13 cellular contexts compared by ENCODE assay signal in the genomic region with DNA sequence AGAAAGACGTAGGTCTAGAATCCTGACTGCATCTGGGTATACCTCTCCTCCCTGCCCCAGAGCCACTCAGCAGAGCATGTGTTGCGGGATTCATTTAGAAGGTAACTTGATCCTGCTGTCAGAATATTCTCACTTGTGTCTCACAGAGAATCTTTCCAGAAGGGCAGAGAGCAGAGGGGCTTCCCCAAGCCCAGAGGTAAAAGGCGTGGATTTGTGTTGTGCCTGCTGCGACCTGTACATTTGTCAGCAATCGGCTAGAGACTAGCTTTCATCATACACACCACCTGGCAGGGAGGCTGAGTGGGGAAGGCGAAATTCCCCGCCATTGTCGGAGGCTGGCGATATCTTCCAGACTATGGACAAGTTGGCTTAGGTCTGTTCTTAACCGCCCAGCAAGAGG.
DNase-seq lines count a peak whose midpoint lies in the region; ATAC-seq and TF ChIP-seq lines count a peak whose summit lies in the region.
"Had no signal": no experiment of that assay in that cellular context is flagged by ENCODE, and none has a peak within 500 bp of the region (broad histone marks: within the 10 kb centered on the region; RNA-seq: fewer than 3 reads in every experiment).

No MANE protein-coding gene starts in this region.

- H3K4me2 ChIP-seq in GM23338 = no peak overlapping the region

- H3K27ac ChIP-seq in GM23338 (ENCODE audit: low read depth) = no peak overlapping the region
- H3K27ac ChIP-seq: BLaER1 treated with 17β-estradiol and CSF1 and Interleukin-3, amounts not matched to agents 10 nM and 100 nM had no signal

- H4K20me1 ChIP-seq in GM23338 (replicated peaks; ENCODE audit: insufficient read depth) = no peaks in the 10 kb centered on the region
- H4K20me1 ChIP-seq: BLaER1 treated with 17β-estradiol and CSF1 and Interleukin-3, amounts not matched to agents 10 nM and 100 nM had no signal

- TF ChIP-seq CTCF in GM23338 (conservative IDR thresholded peaks at IDR 0.05; ENCODE audit: low read depth in 2 of 2) = no peak

- intact Hi-C loops in posterior vena cava (cut with DNase I) = no loop called here

- DNase-seq in GM23338 (ENCODE audit: low spot score) (no peak), NCI-H2171 (lab: John Stamatoyannopoulos, UW) (peak; percentile 1), posterior vena cava (ENCODE audit: low spot score) (peak; percentile 34), NCI-H526 (lab: John Stamatoyannopoulos, UW) (no peak), NCI-H1417 treated with DMSO at 0.1 percent for 48 hours (lab: John Stamatoyannopoulos, UW) (no peak)
- DNase-seq: ACHN; Calu3; CD4-positive, alpha-beta T cell; DMS79 had no signal

- ATAC-seq in GM23338 (0 out of 3 replicates have a peak, but pooled peaks have one; percentile 28), esophagus mucosa (peak; percentile 76), GM21367 (IDR thresholded peaks at IDR 0.05; ENCODE audit: unreplicated experiment) (no peak)
- ATAC-seq: K562 had no signal

- no peaks in the 10 kb centered on the region for H3K79me2 ChIP-seq in GM23338 (replicated peaks; ENCODE audit: insufficient read depth)

- H3K27ac Mint-ChIP-seq in GM23338 = no peak overlapping the region
- H3K27ac Mint-ChIP-seq: CD4-positive, alpha-beta T cell had no signal

- H2AFZ ChIP-seq in GM23338 = peak overlapping the region; percentile 85

- no peak overlapping the region for H3K4me3 ChIP-seq in GM23338
- H3K4me3 ChIP-seq: BLaER1 treated with 17β-estradiol and CSF1 and Interleukin-3, amounts not matched to agents 10 nM and 100 nM; K562 had no signal

- H3K36me3 Mint-ChIP-seq in GM23338 (ENCODE audit: low read depth) = peaks cover 1% of the 10 kb centered on the region; the same call in 2 of the 3 replicates

- H3K9me2 ChIP-seq in GM23338 (ENCODE audit: insufficient read depth) = no peaks in the 10 kb centered on the region

- no peak overlapping the region for H3K4me3 Mint-ChIP-seq in GM23338
- H3K4me3 Mint-ChIP-seq: CD4-positive, alpha-beta T cell had no signal

- H3K4me1 ChIP-seq in GM23338 (ENCODE audit: insufficient read depth) = peaks cover 4% of the 10 kb centered on the region; the same call in 1 of the 2 replicates

- H3F3A ChIP-seq in GM23338 (replicated peaks; ENCODE audit: low read depth) = no peaks in the 10 kb centered on the region

- H3K9me3 Mint-ChIP-seq in GM23338 = peaks cover 2% of the 10 kb centered on the region
- H3K9me3 Mint-ChIP-seq: CD4-positive, alpha-beta T cell had no signal

- H3K4me1 Mint-ChIP-seq in GM23338 = peaks cover 19% of the 10 kb centered on the region

- H3K36me3 ChIP-seq in GM23338 (ENCODE audit: insufficient read depth) = no peaks in the 10 kb centered on the region
- H3K36me3 ChIP-seq: BLaER1 treated with 17β-estradiol and CSF1 and Interleukin-3, amounts not matched to agents 10 nM and 100 nM had no signal

- peaks cover 4% of the 10 kb centered on the region for H3K27me3 Mint-ChIP-seq in GM23338 (ENCODE audit: insufficient read depth, low read depth, poor library complexity)

- H3K27me3 ChIP-seq in GM23338 (ENCODE audit: insufficient read depth) = no peaks in the 10 kb centered on the region

TF ChIP-seq in GM23338, 12 proteins besides CTCF, POLR2A, EP300 and RAD21 (continues in another document):
- TF ChIP-seq EZH2phosphoT487 (IDR thresholded peaks at IDR 0.05; ENCODE audit: unreplicated experiment) = no peak
- TF ChIP-seq, protein P1, sequence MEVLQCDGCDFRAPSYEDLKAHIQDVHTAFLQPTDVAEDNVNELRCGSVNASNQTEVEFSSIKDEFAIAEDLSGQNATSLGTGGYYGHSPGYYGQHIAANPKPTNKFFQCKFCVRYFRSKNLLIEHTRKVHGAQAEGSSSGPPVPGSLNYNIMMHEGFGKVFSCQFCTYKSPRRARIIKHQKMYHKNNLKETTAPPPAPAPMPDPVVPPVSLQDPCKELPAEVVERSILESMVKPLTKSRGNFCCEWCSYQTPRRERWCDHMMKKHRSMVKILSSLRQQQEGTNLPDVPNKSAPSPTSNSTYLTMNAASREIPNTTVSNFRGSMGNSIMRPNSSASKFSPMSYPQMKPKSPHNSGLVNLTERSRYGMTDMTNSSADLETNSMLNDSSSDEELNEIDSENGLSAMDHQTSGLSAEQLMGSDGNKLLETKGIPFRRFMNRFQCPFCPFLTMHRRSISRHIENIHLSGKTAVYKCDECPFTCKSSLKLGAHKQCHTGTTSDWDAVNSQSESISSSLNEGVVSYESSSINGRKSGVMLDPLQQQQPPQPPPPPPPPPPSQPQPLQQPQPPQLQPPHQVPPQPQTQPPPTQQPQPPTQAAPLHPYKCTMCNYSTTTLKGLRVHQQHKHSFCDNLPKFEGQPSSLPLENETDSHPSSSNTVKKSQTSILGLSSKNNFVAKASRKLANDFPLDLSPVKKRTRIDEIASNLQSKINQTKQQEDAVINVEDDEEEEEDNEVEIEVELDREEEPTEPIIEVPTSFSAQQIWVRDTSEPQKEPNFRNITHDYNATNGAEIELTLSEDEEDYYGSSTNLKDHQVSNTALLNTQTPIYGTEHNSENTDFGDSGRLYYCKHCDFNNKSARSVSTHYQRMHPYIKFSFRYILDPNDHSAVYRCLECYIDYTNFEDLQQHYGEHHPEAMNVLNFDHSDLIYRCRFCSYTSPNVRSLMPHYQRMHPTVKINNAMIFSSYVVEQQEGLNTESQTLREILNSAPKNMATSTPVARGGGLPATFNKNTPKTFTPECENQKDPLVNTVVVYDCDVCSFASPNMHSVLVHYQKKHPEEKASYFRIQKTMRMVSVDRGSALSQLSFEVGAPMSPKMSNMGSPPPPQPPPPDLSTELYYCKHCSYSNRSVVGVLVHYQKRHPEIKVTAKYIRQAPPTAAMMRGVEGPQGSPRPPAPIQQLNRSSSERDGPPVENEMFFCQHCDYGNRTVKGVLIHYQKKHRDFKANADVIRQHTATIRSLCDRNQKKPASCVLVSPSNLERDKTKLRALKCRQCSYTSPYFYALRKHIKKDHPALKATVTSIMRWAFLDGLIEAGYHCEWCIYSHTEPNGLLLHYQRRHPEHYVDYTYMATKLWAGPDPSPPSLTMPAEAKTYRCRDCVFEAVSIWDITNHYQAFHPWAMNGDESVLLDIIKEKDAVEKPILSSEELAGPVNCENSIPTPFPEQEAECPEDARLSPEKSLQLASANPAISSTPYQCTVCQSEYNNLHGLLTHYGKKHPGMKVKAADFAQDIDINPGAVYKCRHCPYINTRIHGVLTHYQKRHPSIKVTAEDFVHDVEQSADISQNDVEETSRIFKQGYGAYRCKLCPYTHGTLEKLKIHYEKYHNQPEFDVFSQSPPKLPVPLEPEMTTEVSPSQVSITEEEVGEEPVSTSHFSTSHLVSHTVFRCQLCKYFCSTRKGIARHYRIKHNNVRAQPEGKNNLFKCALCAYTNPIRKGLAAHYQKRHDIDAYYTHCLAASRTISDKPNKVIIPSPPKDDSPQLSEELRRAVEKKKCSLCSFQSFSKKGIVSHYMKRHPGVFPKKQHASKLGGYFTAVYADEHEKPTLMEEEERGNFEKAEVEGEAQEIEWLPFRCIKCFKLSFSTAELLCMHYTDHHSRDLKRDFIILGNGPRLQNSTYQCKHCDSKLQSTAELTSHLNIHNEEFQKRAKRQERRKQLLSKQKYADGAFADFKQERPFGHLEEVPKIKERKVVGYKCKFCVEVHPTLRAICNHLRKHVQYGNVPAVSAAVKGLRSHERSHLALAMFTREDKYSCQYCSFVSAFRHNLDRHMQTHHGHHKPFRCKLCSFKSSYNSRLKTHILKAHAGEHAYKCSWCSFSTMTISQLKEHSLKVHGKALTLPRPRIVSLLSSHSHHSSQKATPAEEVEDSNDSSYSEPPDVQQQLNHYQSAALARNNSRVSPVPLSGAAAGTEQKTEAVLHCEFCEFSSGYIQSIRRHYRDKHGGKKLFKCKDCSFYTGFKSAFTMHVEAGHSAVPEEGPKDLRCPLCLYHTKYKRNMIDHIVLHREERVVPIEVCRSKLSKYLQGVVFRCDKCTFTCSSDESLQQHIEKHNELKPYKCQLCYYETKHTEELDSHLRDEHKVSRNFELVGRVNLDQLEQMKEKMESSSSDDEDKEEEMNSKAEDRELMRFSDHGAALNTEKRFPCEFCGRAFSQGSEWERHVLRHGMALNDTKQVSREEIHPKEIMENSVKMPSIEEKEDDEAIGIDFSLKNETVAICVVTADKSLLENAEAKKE (CRISPR knock-in tag; IDR thresholded peaks at IDR 0.05) = no peak
- TF ChIP-seq, protein P2, sequence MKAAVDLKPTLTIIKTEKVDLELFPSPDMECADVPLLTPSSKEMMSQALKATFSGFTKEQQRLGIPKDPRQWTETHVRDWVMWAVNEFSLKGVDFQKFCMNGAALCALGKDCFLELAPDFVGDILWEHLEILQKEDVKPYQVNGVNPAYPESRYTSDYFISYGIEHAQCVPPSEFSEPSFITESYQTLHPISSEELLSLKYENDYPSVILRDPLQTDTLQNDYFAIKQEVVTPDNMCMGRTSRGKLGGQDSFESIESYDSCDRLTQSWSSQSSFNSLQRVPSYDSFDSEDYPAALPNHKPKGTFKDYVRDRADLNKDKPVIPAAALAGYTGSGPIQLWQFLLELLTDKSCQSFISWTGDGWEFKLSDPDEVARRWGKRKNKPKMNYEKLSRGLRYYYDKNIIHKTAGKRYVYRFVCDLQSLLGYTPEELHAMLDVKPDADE (IDR thresholded peaks at IDR 0.05) = no peak
- no peak for TF ChIP-seq JUNB (IDR thresholded peaks at IDR 0.05; ENCODE audit: unreplicated experiment)
- TF ChIP-seq, protein P3, sequence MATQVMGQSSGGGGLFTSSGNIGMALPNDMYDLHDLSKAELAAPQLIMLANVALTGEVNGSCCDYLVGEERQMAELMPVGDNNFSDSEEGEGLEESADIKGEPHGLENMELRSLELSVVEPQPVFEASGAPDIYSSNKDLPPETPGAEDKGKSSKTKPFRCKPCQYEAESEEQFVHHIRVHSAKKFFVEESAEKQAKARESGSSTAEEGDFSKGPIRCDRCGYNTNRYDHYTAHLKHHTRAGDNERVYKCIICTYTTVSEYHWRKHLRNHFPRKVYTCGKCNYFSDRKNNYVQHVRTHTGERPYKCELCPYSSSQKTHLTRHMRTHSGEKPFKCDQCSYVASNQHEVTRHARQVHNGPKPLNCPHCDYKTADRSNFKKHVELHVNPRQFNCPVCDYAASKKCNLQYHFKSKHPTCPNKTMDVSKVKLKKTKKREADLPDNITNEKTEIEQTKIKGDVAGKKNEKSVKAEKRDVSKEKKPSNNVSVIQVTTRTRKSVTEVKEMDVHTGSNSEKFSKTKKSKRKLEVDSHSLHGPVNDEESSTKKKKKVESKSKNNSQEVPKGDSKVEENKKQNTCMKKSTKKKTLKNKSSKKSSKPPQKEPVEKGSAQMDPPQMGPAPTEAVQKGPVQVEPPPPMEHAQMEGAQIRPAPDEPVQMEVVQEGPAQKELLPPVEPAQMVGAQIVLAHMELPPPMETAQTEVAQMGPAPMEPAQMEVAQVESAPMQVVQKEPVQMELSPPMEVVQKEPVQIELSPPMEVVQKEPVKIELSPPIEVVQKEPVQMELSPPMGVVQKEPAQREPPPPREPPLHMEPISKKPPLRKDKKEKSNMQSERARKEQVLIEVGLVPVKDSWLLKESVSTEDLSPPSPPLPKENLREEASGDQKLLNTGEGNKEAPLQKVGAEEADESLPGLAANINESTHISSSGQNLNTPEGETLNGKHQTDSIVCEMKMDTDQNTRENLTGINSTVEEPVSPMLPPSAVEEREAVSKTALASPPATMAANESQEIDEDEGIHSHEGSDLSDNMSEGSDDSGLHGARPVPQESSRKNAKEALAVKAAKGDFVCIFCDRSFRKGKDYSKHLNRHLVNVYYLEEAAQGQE (IDR thresholded peaks at IDR 0.05; ENCODE audit: unreplicated experiment) = no peak
- no peak for TF ChIP-seq EZH2 (IDR thresholded peaks at IDR 0.05; ENCODE audit: low read depth, unreplicated experiment)

Comparison
In these comparisons a context has a peak if more than half of its experiments do, and no peak if none do; other contexts are left out.
1. DNase-seq: peak in NCI-H2171 (single experiment) and posterior vena cava (single experiment); none in GM23338 (single experiment), NCI-H526 (0 of 2) and NCI-H1417 treated with DMSO at 0.1 percent for 48 hours (single experiment).